1 cellular context compared by ENCODE assay signal in genomic region chr10:89182894-89183293, GRCh38.
TF ChIP-seq lines count a peak whose summit lies in the region.

No MANE protein-coding gene starts in this region.

TF ChIP-seq in GM12878, 131 proteins besides CTCF, POLR2A, EP300 and RAD21 (continued from another document):
- TF ChIP-seq MYC (IDR thresholded peaks at IDR 0.05; ENCODE audit: insufficient read depth, insufficient read length, insufficient replicate concordance, low read length, severe bottlenecking) (no peak), HDGF (IDR thresholded peaks at IDR 0.05) (no peak), ASH2L (IDR thresholded peaks at IDR 0.05; ENCODE audit: borderline replicate concordance, low read depth) (no peak), PKNOX1 (IDR thresholded peaks at IDR 0.05) (no peak), SUPT20H (IDR thresholded peaks at IDR 0.05; ENCODE audit: borderline replicate concordance, control insufficient read depth, low read depth, low read length) (no peak), BCL11A (IDR thresholded peaks at IDR 0.05; ENCODE audit: low read depth, low read length) (no peak), PML (IDR thresholded peaks at IDR 0.05; ENCODE audit: low read length) (no peak), CREB1 (IDR thresholded peaks at IDR 0.05; ENCODE audit: low read depth) (no peak), MYB (IDR thresholded peaks at IDR 0.05; ENCODE audit: borderline replicate concordance, low read depth, low read length) (no peak), CUX1 (IDR thresholded peaks at IDR 0.05; ENCODE audit: insufficient replicate concordance, low read depth, low read length) (no peak)
